Comparison of ENCODE assay signal across 8 cellular contexts in the genomic region with DNA sequence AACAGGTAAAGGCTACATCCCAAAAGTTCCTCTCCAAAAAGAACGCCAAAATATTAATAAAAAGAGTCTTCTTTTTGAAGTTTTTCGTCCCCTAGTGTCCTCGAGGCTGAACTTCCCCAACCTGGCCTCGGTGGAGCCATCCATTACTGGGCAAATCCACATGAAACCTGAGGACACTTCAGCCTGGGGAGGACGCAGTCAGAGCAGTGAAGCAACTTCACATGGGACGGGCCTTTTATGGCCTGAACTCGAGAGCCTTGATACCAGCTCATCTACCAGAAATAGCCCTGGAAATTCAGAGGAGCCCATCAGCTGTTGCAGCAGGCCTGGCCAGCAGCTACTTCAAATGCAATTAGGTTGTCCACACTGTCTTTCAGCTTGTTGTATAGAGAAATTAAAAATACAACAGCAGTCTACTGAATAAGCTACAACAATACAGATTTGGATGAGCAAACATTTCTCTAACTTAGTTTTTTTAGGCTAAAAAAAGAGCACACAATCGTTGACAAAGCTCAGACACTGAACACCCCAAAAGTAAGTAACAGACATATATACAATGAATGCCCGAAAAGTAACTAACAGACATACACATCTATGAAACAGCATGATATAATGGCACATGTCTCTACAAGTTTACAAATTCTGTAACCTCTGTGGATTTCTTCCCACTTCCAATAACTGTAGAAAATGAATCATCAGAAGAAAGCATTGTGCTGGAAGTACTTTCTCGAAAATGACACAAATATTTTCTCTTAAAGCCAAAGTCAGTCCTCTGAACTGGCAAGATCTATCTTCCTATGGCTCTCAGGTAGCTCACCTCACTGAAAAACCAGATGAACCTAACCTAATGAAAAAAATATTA. TPM values are rescaled to one million over a fixed set of nuclear protein-coding genes. Genes with fewer than 3 reads are reported as not detected.
DNase-seq lines count a peak whose midpoint lies in the region; ATAC-seq and TF ChIP-seq lines count a peak whose summit lies in the region.

TSS of gene SVIL (minus strand) at position 208 of the 862 bp plus-strand sequence. CDS start 79,913 bp downstream, outside the sequence.

- H3K27ac ChIP-seq in SJSA1 (peak within 1 kb of the TSS; percentile 69), neutrophil (peak within 1 kb of the TSS; percentile 70)

- ATAC-seq in GM21423 (IDR thresholded peaks at IDR 0.05; ENCODE audit: unreplicated experiment) = peak; percentile 4

- H3K4me1 ChIP-seq in SJSA1 (replicated peaks) = peaks cover 43% of the 10 kb centered on the region
- H3K4me1 ChIP-seq in neutrophil (ENCODE audit: control insufficient read depth in 1 of 2, insufficient read depth in 1 of 2, low read depth in 1 of 2, low read length in 1 of 2) = peaks cover 26 to 34% of the 10 kb centered on the region in 2 experiments

- H3K4me3 ChIP-seq in SJSA1 = no peak within 1 kb of the TSS
- H3K4me3 ChIP-seq in fibroblast of villous mesenchyme (ENCODE audit: low read depth, low read length) = peak within 1 kb of the TSS; percentile 24
- no peak within 1 kb of the TSS for H3K4me3 ChIP-seq in neutrophil (ENCODE audit: low read depth in 1 of 2, low read length in 1 of 2)

- no peaks in the 10 kb centered on the region for H3K36me3 ChIP-seq in SJSA1
- peaks cover 14% of the 10 kb centered on the region for H3K36me3 ChIP-seq in neutrophil

- H3K27me3 ChIP-seq in SJSA1 (replicated peaks) (no peaks in the 10 kb centered on the region), neutrophil (no peaks in the 10 kb centered on the region)

- TF ChIP-seq CTCF in fibroblast of villous mesenchyme (IDR thresholded peaks at IDR 0.05; ENCODE audit: insufficient read depth, low read depth, low read length) (no peak), neutrophil (IDR thresholded peaks at IDR 0.05) (no peak)

- H3K9me3 ChIP-seq in SJSA1 (replicated peaks) (no peaks in the 10 kb centered on the region), neutrophil (no peaks in the 10 kb centered on the region)

- DNase-seq in SJSA1 (ENCODE audit: low read depth in 1 of 2, low spot score in 2 of 2) (peak in 1 of 2 experiments; percentile 65), fibroblast of villous mesenchyme (ENCODE audit: low read depth) (peak; percentile 87), GOT3 (lab: John Stamatoyannopoulos, UW) (no peak), hepatic stellate cell (ENCODE audit: low spot score) (no peak), HPDE6-E6E7 (ENCODE audit: extremely low spot score) (no peak), NCI-H82 treated with DMSO at 0.1 percent for 48 hours (lab: John Stamatoyannopoulos, UW; ENCODE audit: unreplicated experiment) (no peak)

RNA-seq across cellular contexts. Expression of gene SVIL, which starts in this region (rescaled TPM):
- total RNA-seq in SJSA1 (2014; rRNA removed; shearing (Covaris generic)) = 10.2 and 429 TPM in 2 replicates
- total RNA-seq in fibroblast of villous mesenchyme = 7.8 and 11.9 TPM in 2 replicates
